In genomic region chr15:38201714-38202113, GRCh38 we compare ENCODE assay signal across 19 cellular contexts.
"Had no signal": no experiment of that assay in that cellular context is flagged by ENCODE, and none has a peak within 500 bp of the region (broad histone marks: within the 10 kb centered on the region; RNA-seq: fewer than 3 reads in every experiment).

No MANE protein-coding gene starts in this region.

- H3K4me3 Mint-ChIP-seq: activated naive CD4-positive, alpha-beta T cell treated with anti-CD3 and anti-CD28 coated beads, Interleukin-2, amount 50 U/mL, for 24 hours; naive thymus-derived CD8-positive, alpha-beta T cell; stimulated activated memory B cell treated with anti-CD40 and anti-IgM and Interleukin-4, amounts not matched to agents 10 μg/mL and 1 μg/mL and 100 μg/mL, for 72 hours had no signal

- H3K27ac Mint-ChIP-seq: activated naive CD4-positive, alpha-beta T cell treated with anti-CD3 and anti-CD28 coated beads, Interleukin-2, amount 50 U/mL, for 24 hours; naive thymus-derived CD8-positive, alpha-beta T cell; progenitor cell of endocrine pancreas; stimulated activated memory B cell treated with anti-CD40 and anti-IgM and Interleukin-4, amounts not matched to agents 10 μg/mL and 1 μg/mL and 100 μg/mL, for 72 hours had no signal

- H3K4me1 ChIP-seq: SJSA1 had no signal

- H3K9me3 ChIP-seq: body of pancreas, lower lobe of right lung, SJSA1, spleen had no signal

- H3K4me3 ChIP-seq: body of pancreas, dorsolateral prefrontal cortex, lower lobe of right lung, SJSA1, spleen had no signal

- H3K36me3 ChIP-seq: lower lobe of right lung, SJSA1, spleen had no signal

- H3K4me1 Mint-ChIP-seq: activated naive CD4-positive, alpha-beta T cell treated with anti-CD3 and anti-CD28 coated beads, Interleukin-2, amount 50 U/mL, for 24 hours; naive thymus-derived CD8-positive, alpha-beta T cell; stimulated activated memory B cell treated with anti-CD40 and anti-IgM and Interleukin-4, amounts not matched to agents 10 μg/mL and 1 μg/mL and 100 μg/mL, for 72 hours had no signal

- H3K27me3 ChIP-seq: body of pancreas, dorsolateral prefrontal cortex, SJSA1 had no signal

- H3K27me3 Mint-ChIP-seq: progenitor cell of endocrine pancreas had no signal

- H3K27ac ChIP-seq: body of pancreas, lower lobe of right lung, SJSA1 had no signal

- H3K36me3 Mint-ChIP-seq: activated naive CD4-positive, alpha-beta T cell treated with anti-CD3 and anti-CD28 coated beads, Interleukin-2, amount 50 U/mL, for 24 hours; naive thymus-derived CD8-positive, alpha-beta T cell; stimulated activated memory B cell treated with anti-CD40 and anti-IgM and Interleukin-4, amounts not matched to agents 10 μg/mL and 1 μg/mL and 100 μg/mL, for 72 hours had no signal

- DNase-seq: activated CD4-positive, alpha-beta T cell treated with anti-CD3 and anti-CD28 coated beads for 48 hours; activated CD8-positive, alpha-beta memory T cell treated with anti-CD3 and anti-CD28 coated beads for 24 hours; activated T-cell treated with anti-CD3 and anti-CD28 coated beads for 4 hours; amniotic stem cell; body of pancreas; cerebellar nuclear complex; dorsolateral prefrontal cortex; lower lobe of right lung; naive thymus-derived CD8-positive, alpha-beta T cell; spleen; stimulated activated CD4-positive, alpha-beta T cell treated with anti-CD3 and anti-CD28 coated beads, Interleukin-1b, Interleukin-23, amount 100 ng/mL, for 48 hours; T1000; trophoblast cell had no signal

- ATAC-seq: body of pancreas; esophagus mucosa; lower lobe of right lung; naive thymus-derived CD8-positive, alpha-beta T cell; sciatic nerve; stimulated activated memory B cell treated with anti-CD40 and anti-IgM and Interleukin-4, amounts not matched to agents 10 μg/mL and 1 μg/mL and 100 μg/mL, for 72 hours had no signal
